16 cellular contexts compared by ENCODE assay signal in genomic region chr1:55685560-55685959, GRCh38.
"Had no signal": no experiment of that assay in that cellular context is flagged by ENCODE, and none has a peak within 500 bp of the region (broad histone marks: within the 10 kb centered on the region; RNA-seq: fewer than 3 reads in every experiment).

No MANE protein-coding gene starts in this region.

- H3K27ac ChIP-seq: adrenal gland, dorsolateral prefrontal cortex, prostate gland, upper lobe of right lung had no signal

- H3K27me3 ChIP-seq: upper lobe of right lung had no signal

- H3K27ac Mint-ChIP-seq: activated CD8-positive, alpha-beta T cell treated with anti-CD3 and anti-CD28 coated beads for 36 hours; endodermal cell; stimulated activated naive CD8-positive, alpha-beta T cell treated with anti-CD3 and anti-CD28 coated beads, Interleukin-15, amount 100 ng/mL, for 72 hours had no signal

- ATAC-seq: activated CD8-positive, alpha-beta T cell treated with anti-CD3 and anti-CD28 coated beads for 36 hours; activated T-cell treated with anti-CD3 and anti-CD28 coated beads, Interleukin-2, amount 50 U/mL, for 4 hours; sciatic nerve; stimulated activated naive CD8-positive, alpha-beta T cell treated with anti-CD3 and anti-CD28 coated beads, Interleukin-15, amount 100 ng/mL, for 72 hours; upper lobe of right lung had no signal

- H3K9me3 Mint-ChIP-seq: activated T-cell treated with anti-CD3 and anti-CD28 coated beads, Interleukin-2, amount 50 U/mL, for 4 hours; neural crest cell; stimulated activated naive CD8-positive, alpha-beta T cell treated with anti-CD3 and anti-CD28 coated beads, Interleukin-15, amount 100 ng/mL, for 72 hours had no signal

- H3K4me3 ChIP-seq: adrenal gland, dorsolateral prefrontal cortex, prostate gland, upper lobe of right lung had no signal

- H3K36me3 ChIP-seq: adrenal gland, prostate gland, upper lobe of right lung had no signal

- DNase-seq: activated CD4-positive, alpha-beta T cell treated with anti-CD3 and anti-CD28 coated beads for 4 hours; activated CD8-positive, alpha-beta T cell treated with anti-CD3 and anti-CD28 coated beads for 36 hours; activated effector memory CD4-positive, alpha-beta T cell treated with Interleukin-2 at 50 U/mL for 16 hours; activated naive CD4-positive, alpha-beta T cell treated with anti-CD3 and anti-CD28 coated beads, Interleukin-2, amount 50 U/mL, for 16 hours; activated T-cell treated with anti-CD3 and anti-CD28 coated beads, Interleukin-2, amount 50 U/mL, for 4 hours; dorsolateral prefrontal cortex; endodermal cell; kidney glomerular epithelial cell; stimulated activated CD4-positive, alpha-beta T cell treated with anti-CD3 and anti-CD28 coated beads, Interleukin-1b, Interleukin-23, amount 100 ng/mL, for 48 hours; stimulated activated naive CD8-positive, alpha-beta T cell treated with anti-CD3 and anti-CD28 coated beads, Interleukin-15, amount 100 ng/mL, for 72 hours; T-helper 2 cell; upper lobe of right lung had no signal

- H3K9me3 ChIP-seq: adrenal gland, prostate gland, upper lobe of right lung had no signal

- H3K4me1 ChIP-seq: adrenal gland, prostate gland, upper lobe of right lung had no signal
